ENCODE assay signal across 16 cellular contexts in genomic region chr2:178529194-178529593, GRCh38. TPM values are rescaled to one million over a fixed set of nuclear protein-coding genes. Genes with fewer than 3 reads are reported as not detected.
DNase-seq lines count a peak whose midpoint lies in the region; ATAC-seq, FAIRE-seq and TF ChIP-seq lines count a peak whose summit lies in the region.
"Had no signal": no experiment of that assay in that cellular context is flagged by ENCODE, and none has a peak within 500 bp of the region (broad histone marks: within the 10 kb centered on the region; RNA-seq: fewer than 3 reads in every experiment).

No MANE protein-coding gene starts in this region.

- H3K27me3 ChIP-seq in GM06990 (replicated peaks; ENCODE audit: control insufficient read depth, insufficient read depth, low read length), result no peaks in the 10 kb centered on the region
- no peaks in the 10 kb centered on the region for H3K27me3 ChIP-seq in GM23248 (replicated peaks; ENCODE audit: insufficient read depth)
- H3K27me3 ChIP-seq in GM12878 (replicated peaks in 1 of 2; ENCODE audit: control insufficient read depth in 2 of 2, insufficient read depth in 2 of 2, low read length in 1 of 2), result no peaks in the 10 kb centered on the region
- no peaks in the 10 kb centered on the region for H3K27me3 ChIP-seq in MM.1S (replicated peaks; ENCODE audit: insufficient read depth, low read length)
- H3K27me3 ChIP-seq: BLaER1 treated with 17β-estradiol and CSF1 and Interleukin-3, amounts not matched to agents 10 nM and 100 nM had no signal

- peaks cover 63% of the 10 kb centered on the region for H3K4me1 Mint-ChIP-seq in stimulated activated memory B cell treated with anti-CD40 and anti-IgM and Interleukin-4, amounts not matched to agents 10 μg/mL and 1 μg/mL and 100 μg/mL, for 72 hours

- POLR2A ChIA-PET in GM12878 (lab: Charles Lee), result interaction anchor here (1.2 to 1.4 kb wide), 2 partner anchors 8 to 49 kb away, joined by 3 to 6 read pairs; partner anchors contain the start of gene PLEKHA3

- peak; percentile 12 for ATAC-seq in GM12878
- ATAC-seq in stimulated activated memory B cell treated with anti-CD40 and anti-IgM and Interleukin-4, amounts not matched to agents 10 μg/mL and 1 μg/mL and 100 μg/mL, for 72 hours, result no peak

- no peaks in the 10 kb centered on the region for H3K9me3 Mint-ChIP-seq in stimulated activated memory B cell treated with anti-CD40 and anti-IgM and Interleukin-4, amounts not matched to agents 10 μg/mL and 1 μg/mL and 100 μg/mL, for 72 hours

- no peak overlapping the region for H3K9ac ChIP-seq in GM23248
- no peak overlapping the region; the same call in 1 of the 2 replicates for H3K9ac ChIP-seq in GM12878 (ENCODE audit: control insufficient read depth, insufficient read depth, low read length)
- no peak overlapping the region for H3K9ac ChIP-seq in MM.1S (ENCODE audit: low read length)
- H3K9ac ChIP-seq: BLaER1 treated with 17β-estradiol and CSF1 and Interleukin-3, amounts not matched to agents 10 nM and 100 nM had no signal

- no peak overlapping the region for H2AFZ ChIP-seq in GM23248
- no peak overlapping the region for H2AFZ ChIP-seq in GM12878 (ENCODE audit: control insufficient read depth, low read depth, low read length)
- no peak overlapping the region for H2AFZ ChIP-seq in MM.1S (ENCODE audit: low read length)

- no peak for TF ChIP-seq CTCF in GM06990 (IDR thresholded peaks at IDR 0.05; ENCODE audit: insufficient read depth, low read length, poor library complexity, severe bottlenecking)
- TF ChIP-seq CTCF in GM12878 (IDR thresholded peaks at IDR 0.05 in 2 of 3, conservative IDR thresholded peaks at IDR 0.05 in 1 of 3; ENCODE audit: control insufficient read depth in 2 of 3, extremely low read depth in 1 of 3, insufficient read depth in 1 of 3, low read depth in 3 of 3, low read length in 3 of 3), result no peak
- no peak for TF ChIP-seq CTCF in MM.1S (IDR thresholded peaks at IDR 0.05; ENCODE audit: low read length)

- H3K27ac Mint-ChIP-seq in stimulated activated memory B cell treated with anti-CD40 and anti-IgM and Interleukin-4, amounts not matched to agents 10 μg/mL and 1 μg/mL and 100 μg/mL, for 72 hours, result peak overlapping the region; percentile 81

- no peak for TF ChIP-seq RAD21 in GM12878 (IDR thresholded peaks at IDR 0.05; ENCODE audit: insufficient read depth, low read depth, low read length)

- H3K27ac ChIP-seq in GM23248, result no peak overlapping the region
- H3K27ac ChIP-seq in GM12878 (ENCODE audit: control insufficient read depth, insufficient read depth), result peak overlapping the region; percentile 84
- H3K27ac ChIP-seq in MM.1S (ENCODE audit: low read length), result no peak overlapping the region

- H3K4me1 ChIP-seq in GM23248 (ENCODE audit: insufficient read depth) (peaks cover 18% of the 10 kb centered on the region), GM12878 (ENCODE audit: control insufficient read depth, insufficient read depth, low read length) (peaks cover 33% of the 10 kb centered on the region), MM.1S (ENCODE audit: low read length) (peaks cover 17% of the 10 kb centered on the region)
- H3K4me1 ChIP-seq: HAP-1 had no signal

- H3K4me2 ChIP-seq in GM23248 (ENCODE audit: unreplicated experiment), result no peak overlapping the region
- peak overlapping the region; percentile 56 for H3K4me2 ChIP-seq in GM12878 (ENCODE audit: control insufficient read depth, insufficient read depth)
- no peak overlapping the region for H3K4me2 ChIP-seq in MM.1S (ENCODE audit: low read depth, low read length)

- peak; percentile 49 to 50; a peak in 2 of 4 replicates for TF ChIP-seq EP300 in GM12878 (IDR thresholded peaks at IDR 0.05; ENCODE audit: borderline replicate concordance in 1 of 2, control insufficient read depth in 1 of 2, low read depth in 2 of 2, low read length in 2 of 2)

- H3K4me3 Mint-ChIP-seq in stimulated activated memory B cell treated with anti-CD40 and anti-IgM and Interleukin-4, amounts not matched to agents 10 μg/mL and 1 μg/mL and 100 μg/mL, for 72 hours, result peak overlapping the region; percentile 14

- H4K20me1 ChIP-seq in GM23248 (ENCODE audit: insufficient read depth) (no peaks in the 10 kb centered on the region), GM12878 (ENCODE audit: control insufficient read depth, insufficient read depth) (no peaks in the 10 kb centered on the region), MM.1S (ENCODE audit: insufficient read depth, low read length) (no peaks in the 10 kb centered on the region; the same call in 1 of the 2 replicates)
- H4K20me1 ChIP-seq: BLaER1 treated with 17β-estradiol and CSF1 and Interleukin-3, amounts not matched to agents 10 nM and 100 nM had no signal

- CTCF ChIA-PET in GM12878 (lab: Yijun Ruan, JAX), result interaction anchor here (0.7 to 2.7 kb wide), 5 partner anchors 21 to 172 kb away, joined by 3 to 15 read pairs (median 4); partner anchors contain the start of gene PLEKHA3

- intact Hi-C loops in GM12878 (cut with micrococcal nuclease; ENCODE audit: unreplicated experiment), result loop anchor here (10.0 kb wide), 1 partner anchor 726 kb away; no protein-coding TSS in a partner anchor

- H3K36me3 ChIP-seq in GM06990 (ENCODE audit: control insufficient read depth, insufficient read depth, low read length), result no peaks in the 10 kb centered on the region; the same call in 1 of the 2 replicates
- H3K36me3 ChIP-seq in GM23248 (ENCODE audit: low read depth), result no peaks in the 10 kb centered on the region; the same call in 1 of the 2 replicates
- H3K36me3 ChIP-seq in GM12878 (ENCODE audit: control insufficient read depth in 2 of 2, insufficient read depth in 2 of 2, low read length in 1 of 2), result peaks cover 3 to 11% of the 10 kb centered on the region in 2 experiments
- H3K36me3 ChIP-seq in MM.1S (replicated peaks; ENCODE audit: insufficient read depth, low read length), result no peaks in the 10 kb centered on the region
- H3K36me3 ChIP-seq: HAP-1 had no signal

- no peaks in the 10 kb centered on the region for H3F3A ChIP-seq in GM23248 (ENCODE audit: insufficient read depth)
- H3F3A ChIP-seq in MM.1S (ENCODE audit: insufficient read depth, low read length), result peaks cover 16% of the 10 kb centered on the region

- FAIRE-seq in GM12878 (lab: Jason Lieb, UNC), result no peak
- FAIRE-seq: D721Med had no signal

- TF ChIP-seq POLR2A in GM12878 (IDR thresholded peaks at IDR 0.05; ENCODE audit: low read depth, low read length), result no peak

- SMC1A ChIA-PET in GM12878 (lab: Charles Lee; ENCODE audit: uncharacterized antibody, unreplicated experiment), result interaction anchor here (1.1 to 2.4 kb wide), 7 partner anchors 10 to 127 kb away, joined by 3 to 18 read pairs (median 5); no protein-coding TSS in a partner anchor

- H3K9me3 ChIP-seq in GM23248 (ENCODE audit: low read depth), result no peaks in the 10 kb centered on the region
- no peaks in the 10 kb centered on the region; the same call in 2 of the 3 replicates for H3K9me3 ChIP-seq in GM12878 (replicated peaks; ENCODE audit: control insufficient read depth, insufficient read depth, low read length)
- no peaks in the 10 kb centered on the region for H3K9me3 ChIP-seq in MM.1S (replicated peaks; ENCODE audit: insufficient read depth, low read length)

- H3K4me3 ChIP-seq in GM06990 (replicated peaks; ENCODE audit: low read depth, low read length), result no peak overlapping the region
- H3K4me3 ChIP-seq in GM23248, result no peak overlapping the region
- peak overlapping the region; percentile 41; the same call in 1 of the 2 replicates for H3K4me3 ChIP-seq in GM12878
- H3K4me3 ChIP-seq in MM.1S (ENCODE audit: low read length), result no peak overlapping the region
- H3K4me3 ChIP-seq: BLaER1 treated with 17β-estradiol and CSF1 and Interleukin-3, amounts not matched to agents 10 nM and 100 nM; HAP-1 had no signal

- H3K27me3 Mint-ChIP-seq in stimulated activated memory B cell treated with anti-CD40 and anti-IgM and Interleukin-4, amounts not matched to agents 10 μg/mL and 1 μg/mL and 100 μg/mL, for 72 hours, result no peaks in the 10 kb centered on the region

- 58 to 63% methylated on average over 2 of the region's 2 CpGs for WGBS in GM23248 (ENCODE audit: low coverage in 1 of 2, low lambda C conversion rate in 2 of 2, missing lambda C conversion rate in 2 of 2), 2 experiments
- WGBS in GM12878 (ENCODE audit: insufficient coverage, insufficient replicate concordance, low lambda C conversion rate, missing lambda C conversion rate), result 34% methylated on average over 2 of the region's 2 CpGs

- BruUV-seq in GM12878 (replicated peaks; lab: Mats Ljungman, UMichigan), result no TSS peak

- H3K36me3 Mint-ChIP-seq in stimulated activated memory B cell treated with anti-CD40 and anti-IgM and Interleukin-4, amounts not matched to agents 10 μg/mL and 1 μg/mL and 100 μg/mL, for 72 hours, result peaks cover 52% of the 10 kb centered on the region

- in situ Hi-C loops in GM23248 (cut with MboI), result no loop called here
- in situ Hi-C loops in GM12878 (cut with MboI), result no loop called here

- RAD21 ChIA-PET in GM12878 (lab: Charles Lee; ENCODE audit: unreplicated experiment), result interaction anchor here (0.7 to 4.8 kb wide), 4 partner anchors 11 to 124 kb away, joined by 3 to 29 read pairs (median 8); partner anchors contain the start of gene PLEKHA3

- H3K79me2 ChIP-seq in GM23248 (ENCODE audit: insufficient read depth) (peaks cover 97% of the 10 kb centered on the region), GM12878 (ENCODE audit: control insufficient read depth, insufficient read depth, low read length) (peaks cover 63% of the 10 kb centered on the region), MM.1S (ENCODE audit: low read length) (peaks cover 3% of the 10 kb centered on the region)

- H3K9me2 ChIP-seq in GM23248 (ENCODE audit: insufficient read depth) (0 out of 2 replicates have a peak, but pooled peaks cover under 1% of the 10 kb centered on the region), MM.1S (replicated peaks; ENCODE audit: insufficient read depth, low read length) (no peaks in the 10 kb centered on the region)

- DNase-seq in GM06990 (ENCODE audit: extremely low read depth, insufficient read length) (peak; percentile 32), GM23248 (peak; percentile 26), GM12878 (ENCODE audit: low read depth, low spot score) (no peak), MV-4-11 (lab: John Stamatoyannopoulos, UW) (no peak), MM.1S (no peak), LoVo (ENCODE audit: low spot score) (no peak)
- DNase-seq: NCI-H1436, NCI-H1930, NCI-H226, NCI-H524, NCI-H82, SIG-M5 had no signal

RNA-seq across cellular contexts. Expression of gene PLEKHA3, which starts 48.9 kb away (rescaled TPM):
- 5.6 and 9.4 TPM in 2 replicates for total RNA-seq in GM23248 (2014; rRNA removed; shearing (Covaris generic))
- polyA plus RNA-seq in GM23248 (2016; fragmentation: Nextera tagmentation; extraction: Ambion mirVana), result 17.7 and 17.9 TPM in 2 replicates
- 9.8 and 12.6 TPM in 2 replicates for total RNA-seq in GM12878 (2013; cell fraction: nucleolus; rRNA removed)
- total RNA-seq in GM12878 (2014; rRNA removed), result 3.8 and 3.9 TPM in 2 replicates
- total RNA-seq in GM12878 (2014; rRNA removed; fragmentation: Illumina TruSeq; extraction: Trizol), result 7.1 and 7.3 TPM in 2 replicates
- 13.3 and 15.3 TPM in 2 replicates for total RNA-seq in GM12878 (2021)
- polyA plus RNA-seq in GM12878 (2011; ENCODE audit: low read depth), result 1.3 TPM
- polyA plus RNA-seq in GM12878 (2011; rRNA removed), result 21.1 and 34.0 TPM in 2 replicates
- 3.0 and 3.4 TPM in 2 replicates for polyA plus RNA-seq in GM12878 (2011; cell fraction: cytosol; rRNA removed)
- polyA plus RNA-seq in GM12878 (2011; cell fraction: nucleus; rRNA removed), result 3.9 and 5.8 TPM in 2 replicates
- polyA plus RNA-seq in GM12878 (2012), result 4.5 and 6.7 TPM in 2 replicates
- polyA plus RNA-seq in GM12878 (2014; fragmentation: Illumina TruSeq; extraction: Trizol), result 7.2 and 7.3 TPM in 2 replicates
- 1 to 10 TPM; 1.4 to 2.0 TPM for polyA plus RNA-seq in GM12878 (2014; fragmentation: Nextera tagmentation; extraction: Ambion mirVana)
- polyA plus RNA-seq in GM12878 (2014; rRNA removed), result 5.4 and 7.6 TPM in 2 replicates
- polyA plus RNA-seq in GM12878 (2016; fragmentation: Nextera tagmentation; extraction: Ambion mirVana), result 10 to 100 TPM; 10.3 to 10.6 TPM
- polyA minus RNA-seq in GM12878 (2011; rRNA and poly(A)+ RNA removed), result 4.4 and 7.1 TPM in 2 replicates
- 2.9 and 7.5 TPM in 2 replicates for polyA minus RNA-seq in GM12878 (2011; cell fraction: cytosol; rRNA and poly(A)+ RNA removed)
- 5.0 and 8.4 TPM in 2 replicates for polyA minus RNA-seq in GM12878 (2011; cell fraction: nucleus; rRNA and poly(A)+ RNA removed)

RNA-seq across cellular contexts. Expression of gene FKBP7, which starts 50.8 kb away (rescaled TPM):
- total RNA-seq in GM23248 (2014; rRNA removed; shearing (Covaris generic)), result 18.6 and 28.4 TPM in 2 replicates
- polyA plus RNA-seq in GM23248 (2016; fragmentation: Nextera tagmentation; extraction: Ambion mirVana) (81.1 and 81.2 TPM in 2 replicates), GM12878 (2011; rRNA removed) (6.3 and 8.1 TPM in 2 replicates), GM12878 (2014; fragmentation: Illumina TruSeq; extraction: Trizol) (15.2 and 17.0 TPM in 2 replicates), GM12878 (2014; fragmentation: Nextera tagmentation; extraction: Ambion mirVana) (10 to 100 TPM; 16.6 to 16.7 TPM), GM12878 (2014; rRNA removed) (9.8 and 11.3 TPM in 2 replicates), GM12878 (2016; fragmentation: Nextera tagmentation; extraction: Ambion mirVana) (10 to 100 TPM; 13.7 to 14.7 TPM)
- 5.1 and 5.2 TPM in 2 replicates for total RNA-seq in GM12878 (2013; cell fraction: nucleolus; rRNA removed)
- total RNA-seq in GM12878 (2014; rRNA removed) (7.8 and 10.2 TPM in 2 replicates), GM12878 (2014; rRNA removed; fragmentation: Illumina TruSeq; extraction: Trizol) (9.6 and 10.5 TPM in 2 replicates), GM12878 (2021) (5.6 and 6.4 TPM in 2 replicates)
- polyA plus RNA-seq in GM12878 (2011; ENCODE audit: low read depth), result 4.9 TPM
- 2.8 TPM in 2 replicates for polyA plus RNA-seq in GM12878 (2011; cell fraction: cytosol; rRNA removed)
- polyA plus RNA-seq in GM12878 (2011; cell fraction: nucleus; rRNA removed), result 2.4 and 2.9 TPM in 2 replicates
- polyA plus RNA-seq in GM12878 (2012), result 3.6 and 4.4 TPM in 2 replicates
- 1.1 and 1.8 TPM in 2 replicates for polyA minus RNA-seq in GM12878 (2011; rRNA and poly(A)+ RNA removed)
- polyA minus RNA-seq in GM12878 (2011; cell fraction: cytosol; rRNA and poly(A)+ RNA removed), result 0.94 and 2.8 TPM in 2 replicates
- 3.9 and 5.0 TPM in 2 replicates for polyA minus RNA-seq in GM12878 (2011; cell fraction: nucleus; rRNA and poly(A)+ RNA removed)

Comparison
In these comparisons a context has a peak if more than half of its experiments do, and no peak if none do; other contexts are left out.
1. DNase-seq: peak in GM06990 (single experiment) and GM23248 (single experiment); none in GM12878 (single experiment), MV-4-11 (single experiment), MM.1S (single experiment) and LoVo (single experiment).